Comparison of ENCODE assay signal across 8 cellular contexts in the genomic region with DNA sequence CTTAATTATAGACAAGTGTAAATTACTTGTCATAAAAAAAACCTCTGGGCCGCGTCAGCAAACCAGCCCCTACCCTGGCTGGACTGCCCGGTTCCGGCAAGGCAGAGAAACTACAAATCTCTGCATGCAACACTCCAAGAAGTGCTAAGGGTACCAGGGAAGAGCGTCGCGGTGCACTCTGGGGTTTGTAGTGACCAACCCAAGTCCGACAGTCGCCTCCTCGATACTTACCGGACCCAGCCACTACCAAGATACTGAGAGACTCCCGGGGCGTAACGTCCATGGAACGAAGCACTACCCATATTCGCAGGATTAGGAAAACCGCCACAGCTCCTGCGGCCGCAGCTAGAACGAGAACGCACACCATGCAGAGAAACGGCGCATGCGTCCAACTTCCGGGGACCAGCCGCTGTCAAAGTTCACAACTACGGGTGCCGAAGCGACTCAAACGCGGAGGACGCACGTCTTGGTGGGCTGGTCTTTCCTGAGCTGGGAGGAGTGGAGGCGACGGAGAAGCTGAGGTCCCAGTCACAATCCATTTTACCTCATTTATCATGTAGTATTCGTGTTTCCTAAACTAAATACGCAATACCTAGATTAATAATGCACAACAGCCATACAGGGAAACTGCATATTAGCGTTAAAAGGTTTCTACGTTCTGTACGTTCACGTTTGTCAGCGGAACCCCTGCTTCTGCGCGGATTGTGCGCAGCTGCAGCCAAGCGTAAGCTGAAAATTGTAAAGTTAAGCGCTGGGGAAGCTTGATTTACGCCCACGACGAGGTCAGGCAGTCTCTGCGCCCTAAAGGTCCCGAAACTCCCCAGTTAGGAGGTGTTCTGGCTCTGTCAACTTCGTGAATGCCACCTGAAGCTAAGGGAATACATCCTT. TPM values are rescaled to one million over a fixed set of nuclear protein-coding genes. Genes with fewer than 3 reads are reported as not detected.
A peak's percentile ranks its signal among the peaks of the same experiment; 100 is the strongest.
DNase-seq lines count a peak whose midpoint lies in the region; ATAC-seq and TF ChIP-seq lines count a peak whose summit lies in the region.

A gene with protein sequence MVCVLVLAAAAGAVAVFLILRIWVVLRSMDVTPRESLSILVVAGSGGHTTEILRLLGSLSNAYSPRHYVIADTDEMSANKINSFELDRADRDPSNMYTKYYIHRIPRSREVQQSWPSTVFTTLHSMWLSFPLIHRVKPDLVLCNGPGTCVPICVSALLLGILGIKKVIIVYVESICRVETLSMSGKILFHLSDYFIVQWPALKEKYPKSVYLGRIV (minus strand): TSS at position 420 of the 888 bp plus-strand sequence. CDS start 53 bp downstream, at position 367.

- no peaks in the 10 kb centered on the region for H3K79me2 ChIP-seq in H9 (ENCODE audit: insufficient read depth, low read length)

- no peak within 1 kb of the TSS for H2BK5ac ChIP-seq in H9 (ENCODE audit: insufficient read length, low read length)

- WGBS in H9 (ENCODE audit: extremely low coverage, insufficient read length, low lambda C conversion rate) = no CpG with 5 or more reads among the region's 53 CpGs

- H3K56ac ChIP-seq in H9 (ENCODE audit: insufficient read length, low read depth, low read length) = no peak within 1 kb of the TSS

- no peak within 1 kb of the TSS for H3T11ph ChIP-seq in H9 (ENCODE audit: low read length)

- H2BK120ac ChIP-seq in H9 (ENCODE audit: low read depth, low read length, poor library complexity, severe bottlenecking) = no peak within 1 kb of the TSS

- H3K79me1 ChIP-seq in H9 (ENCODE audit: insufficient read depth, low read depth, low read length, poor library complexity, severe bottlenecking) = no peaks in the 10 kb centered on the region

- no peaks in the 10 kb centered on the region for H3K27me3 ChIP-seq in H9 (ENCODE audit: insufficient read depth, low read length)

- H3K4ac ChIP-seq in H9 (ENCODE audit: low read depth, low read length) = no peak within 1 kb of the TSS

- H3K27ac Mint-ChIP-seq in H9 = peak within 1 kb of the TSS; percentile 53 to 97 (median 96); a peak in 5 of 7 replicates
- H3K27ac Mint-ChIP-seq in nephron = peak within 1 kb of the TSS; percentile 99 to 100 (median 99)

- peak within 1 kb of the TSS; percentile 17 for H3K9ac ChIP-seq in H9 (ENCODE audit: extremely low read depth, insufficient read length, low read length)

- no peak within 1 kb of the TSS for H3K14ac ChIP-seq in H9 (ENCODE audit: insufficient read depth, low read length)

- H2BK15ac ChIP-seq in H9 (ENCODE audit: low read depth, low read length) = no peak within 1 kb of the TSS

- no peak within 1 kb of the TSS for H2BK12ac ChIP-seq in H9 (ENCODE audit: insufficient read length, low read depth, low read length)

- H2AK5ac ChIP-seq in H9 (ENCODE audit: insufficient read length, low read length) = no peak within 1 kb of the TSS

- H3K9me3 ChIP-seq in H9 (ENCODE audit: control insufficient read depth, low read depth, low read length) = no peaks in the 10 kb centered on the region

- H3K4me3 Mint-ChIP-seq in H9 (peak within 1 kb of the TSS; percentile 98 to 99), nephron (peak within 1 kb of the TSS; percentile 92 to 97 (median 96))

- H4K8ac ChIP-seq in H9 (replicated peaks; ENCODE audit: insufficient read length, low read depth, low read length) = no peak within 1 kb of the TSS

- peaks cover 4% of the 10 kb centered on the region for H3K23me2 ChIP-seq in H9 (ENCODE audit: insufficient read length, low read depth, low read length, poor library complexity, severe bottlenecking)

- H3K4me1 Mint-ChIP-seq in H9 (peaks cover 7 to 9% of the 10 kb centered on the region in 2 experiments; a peak in 3 of 4 replicates), nephron (peaks cover 10% of the 10 kb centered on the region)

- no peaks in the 10 kb centered on the region; the same call in 1 of the 2 replicates for H3K27me3 Mint-ChIP-seq in H9 (ENCODE audit: low read depth)
- H3K27me3 Mint-ChIP-seq in nephron (ENCODE audit: low read depth) = no peaks in the 10 kb centered on the region

- no peaks in the 10 kb centered on the region for H4K20me1 ChIP-seq in H9 (ENCODE audit: control insufficient read depth, insufficient read depth, insufficient read length)

- no peak within 1 kb of the TSS for H3K18ac ChIP-seq in H9 (ENCODE audit: insufficient read length, low read depth, low read length)

- H2AFZ ChIP-seq in H9 (ENCODE audit: low read length) = peak within 1 kb of the TSS; percentile 4

- no peaks in the 10 kb centered on the region for H3K4me1 ChIP-seq in H9 (ENCODE audit: insufficient read depth, low read length)

- H3K36me3 Mint-ChIP-seq in H9 (ENCODE audit: insufficient read depth in 1 of 3, low read depth in 3 of 3) (no peaks in the 10 kb centered on the region), nephron (ENCODE audit: low read depth) (no peaks in the 10 kb centered on the region)

- H3K4me2 ChIP-seq in H9 (ENCODE audit: insufficient read depth, insufficient read length, low read length) = peak within 1 kb of the TSS; percentile 74

- DNase-seq in ELR (ENCODE audit: low read depth) (peak; percentile 96), H9 (peak; percentile 94), M059J (ENCODE audit: low read depth) (peak; percentile 94), fibroblast of the conjunctiva (ENCODE audit: low read depth) (peak; percentile 91)
- peak; percentile 97 for DNase-seq in activated effector memory CD4-positive, alpha-beta T cell treated with anti-CD3 and anti-CD28 coated beads, Interleukin-2, amount 50 U/mL, for 16 hours
- peak; percentile 88 for DNase-seq in stimulated activated naive CD8-positive, alpha-beta T cell treated with anti-CD3 and anti-CD28 coated beads, Interleukin-15, Interleukin-2, amounts not matched to agents 100 U/mL and 50 U/mL, for 24 hours

- no peaks in the 10 kb centered on the region for H3K9me3 Mint-ChIP-seq in H9
- H3K9me3 Mint-ChIP-seq in nephron = no peaks in the 10 kb centered on the region

- H2BK20ac ChIP-seq in H9 (ENCODE audit: low read depth, low read length, poor library complexity, severe bottlenecking) = no peak within 1 kb of the TSS

- TF ChIP-seq CTCF in H9 (conservative IDR thresholded peaks at IDR 0.05) (no peak), nephron (IDR thresholded peaks at IDR 0.05; ENCODE audit: unreplicated experiment in 3 of 3) (no peak)

- H3K27ac ChIP-seq in H9 (ENCODE audit: insufficient read length, low read depth, low read length) = no peak within 1 kb of the TSS

- ATAC-seq in stimulated activated naive CD8-positive, alpha-beta T cell treated with anti-CD3 and anti-CD28 coated beads, Interleukin-15, Interleukin-2, amounts not matched to agents 100 U/mL and 50 U/mL, for 24 hours = peak; percentile 95

- no peak within 1 kb of the TSS for H4K5ac ChIP-seq in H9 (ENCODE audit: insufficient read length, low read depth, low read length)

- no peak within 1 kb of the TSS for H3K23ac ChIP-seq in H9 (ENCODE audit: insufficient read length, low read depth, low read length)

- H4K91ac ChIP-seq in H9 (ENCODE audit: insufficient read length, low read depth, low read length) = no peak within 1 kb of the TSS

- TF ChIP-seq POLR2A in Raji (IDR thresholded peaks at IDR 0.05; ENCODE audit: insufficient read depth, low read depth, low read length) = peak; percentile 80

RNA-seq across cellular contexts. Expression of the gene that starts here (rescaled TPM):
- 2.5 and 2.7 TPM in 2 replicates for total RNA-seq in H9 (2021)
- 1.9 and 2.1 TPM in 2 replicates for total RNA-seq in M059J (2014; rRNA removed; shearing (Covaris generic))
